1 cellular context compared by ENCODE assay signal in genomic region chr7:45663167-45663921, GRCh38.
TF ChIP-seq lines count a peak whose summit lies in the region.

No MANE protein-coding gene starts in this region.

TF ChIP-seq in HepG2, 621 proteins besides CTCF, POLR2A, EP300 and RAD21 (continued from another document and continues in another):
- TF ChIP-seq, protein P1, sequence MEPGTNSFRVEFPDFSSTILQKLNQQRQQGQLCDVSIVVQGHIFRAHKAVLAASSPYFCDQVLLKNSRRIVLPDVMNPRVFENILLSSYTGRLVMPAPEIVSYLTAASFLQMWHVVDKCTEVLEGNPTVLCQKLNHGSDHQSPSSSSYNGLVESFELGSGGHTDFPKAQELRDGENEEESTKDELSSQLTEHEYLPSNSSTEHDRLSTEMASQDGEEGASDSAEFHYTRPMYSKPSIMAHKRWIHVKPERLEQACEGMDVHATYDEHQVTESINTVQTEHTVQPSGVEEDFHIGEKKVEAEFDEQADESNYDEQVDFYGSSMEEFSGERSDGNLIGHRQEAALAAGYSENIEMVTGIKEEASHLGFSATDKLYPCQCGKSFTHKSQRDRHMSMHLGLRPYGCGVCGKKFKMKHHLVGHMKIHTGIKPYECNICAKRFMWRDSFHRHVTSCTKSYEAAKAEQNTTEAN (CRISPR knock-in tag; conservative IDR thresholded peaks at IDR 0.05) = no peak
- TF ChIP-seq, protein P2, sequence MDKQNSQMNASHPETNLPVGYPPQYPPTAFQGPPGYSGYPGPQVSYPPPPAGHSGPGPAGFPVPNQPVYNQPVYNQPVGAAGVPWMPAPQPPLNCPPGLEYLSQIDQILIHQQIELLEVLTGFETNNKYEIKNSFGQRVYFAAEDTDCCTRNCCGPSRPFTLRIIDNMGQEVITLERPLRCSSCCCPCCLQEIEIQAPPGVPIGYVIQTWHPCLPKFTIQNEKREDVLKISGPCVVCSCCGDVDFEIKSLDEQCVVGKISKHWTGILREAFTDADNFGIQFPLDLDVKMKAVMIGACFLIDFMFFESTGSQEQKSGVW (CRISPR knock-in tag; IDR thresholded peaks at IDR 0.05; ENCODE audit: borderline replicate concordance) = no peak
- TF ChIP-seq ZNF597 (CRISPR knock-in tag; IDR thresholded peaks at IDR 0.05) (no peak), JDP2 (CRISPR knock-in tag; IDR thresholded peaks at IDR 0.05; ENCODE audit: borderline replicate concordance) (no peak), IKZF4 (CRISPR knock-in tag; IDR thresholded peaks at IDR 0.05; ENCODE audit: borderline replicate concordance, low read depth, not compliant biosample characterization) (peak; percentile 58), HNF1B (CRISPR knock-in tag; IDR thresholded peaks at IDR 0.05) (peak; percentile 67; the same call in 1 of the 2 replicates), ZMYM4 (CRISPR knock-in tag; IDR thresholded peaks at IDR 0.05) (no peak), CEBPG (CRISPR knock-in tag; IDR thresholded peaks at IDR 0.05) (no peak), ZBTB7A (CRISPR knock-in tag; IDR thresholded peaks at IDR 0.05) (no peak), PHF21A (CRISPR knock-in tag; IDR thresholded peaks at IDR 0.05) (no peak), ZNF350 (CRISPR knock-in tag; IDR thresholded peaks at IDR 0.05; ENCODE audit: borderline replicate concordance, low read depth) (peak; percentile 36; the same call in 1 of the 2 replicates), ZNF207 (IDR thresholded peaks at IDR 0.05; ENCODE audit: borderline replicate concordance) (no peak), FOXP1 (IDR thresholded peaks at IDR 0.05) (no peak), FOXP1 (CRISPR knock-in tag; IDR thresholded peaks at IDR 0.05) (no peak), ZNF878 (CRISPR knock-in tag; IDR thresholded peaks at IDR 0.05) (no peak), FUBP1 (CRISPR knock-in tag; IDR thresholded peaks at IDR 0.05; ENCODE audit: borderline replicate concordance) (no peak), ZNF746 (CRISPR knock-in tag; IDR thresholded peaks at IDR 0.05) (no peak), FOXA1 (IDR thresholded peaks at IDR 0.05) (no peak), FOXA1 (CRISPR knock-in tag; IDR thresholded peaks at IDR 0.05) (no peak), BRF2 (CRISPR knock-in tag; IDR thresholded peaks at IDR 0.05) (no peak), KLF6 (CRISPR knock-in tag; IDR thresholded peaks at IDR 0.05) (no peak), ZNF33B (CRISPR knock-in tag; IDR thresholded peaks at IDR 0.05) (no peak), CBX2 (IDR thresholded peaks at IDR 0.05; ENCODE audit: low read depth, low read length) (no peak), CBX2 (CRISPR knock-in tag; IDR thresholded peaks at IDR 0.05; ENCODE audit: low read depth) (no peak), PHF20 (CRISPR knock-in tag; IDR thresholded peaks at IDR 0.05) (no peak), PLRG1 (conservative IDR thresholded peaks at IDR 0.05) (no peak), GABPA (IDR thresholded peaks at IDR 0.05; ENCODE audit: low read depth, low read length) (no peak), GABPA (CRISPR knock-in tag; IDR thresholded peaks at IDR 0.05; ENCODE audit: low read depth) (no peak), ZNF275 (CRISPR knock-in tag; IDR thresholded peaks at IDR 0.05; ENCODE audit: borderline replicate concordance) (no peak), TRIM22 (IDR thresholded peaks at IDR 0.05) (no peak), ZSCAN12 (CRISPR knock-in tag; IDR thresholded peaks at IDR 0.05) (no peak), LRRFIP1 (CRISPR knock-in tag; conservative IDR thresholded peaks at IDR 0.05) (no peak), SRSF9 (IDR thresholded peaks at IDR 0.05; ENCODE audit: borderline replicate concordance, insufficient read depth, low read depth, low read length, poor library complexity, severe bottlenecking) (no peak), ARHGAP35 (CRISPR knock-in tag; IDR thresholded peaks at IDR 0.05; ENCODE audit: borderline replicate concordance) (no peak), DPF2 (CRISPR knock-in tag; IDR thresholded peaks at IDR 0.05; ENCODE audit: borderline replicate concordance, low read depth) (no peak), HNRNPUL1 (IDR thresholded peaks at IDR 0.05; ENCODE audit: low read depth, low read length) (no peak)
- TF ChIP-seq, protein P3, sequence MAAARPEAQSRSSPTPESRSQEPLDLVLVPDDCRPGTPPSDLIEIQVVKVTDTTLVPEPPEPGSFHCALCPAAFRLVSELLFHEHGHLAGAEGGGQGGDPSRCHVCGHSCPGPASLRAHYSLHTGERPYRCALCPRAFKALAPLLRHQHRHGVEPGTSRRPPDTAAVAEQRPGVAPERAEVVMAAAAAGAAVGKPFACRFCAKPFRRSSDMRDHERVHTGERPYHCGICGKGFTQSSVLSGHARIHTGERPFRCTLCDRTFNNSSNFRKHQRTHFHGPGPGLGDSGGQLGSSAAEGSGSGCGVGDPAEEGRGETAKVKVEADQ (CRISPR knock-in tag; IDR thresholded peaks at IDR 0.05; ENCODE audit: borderline replicate concordance) = no peak
- TF ChIP-seq, protein P4, sequence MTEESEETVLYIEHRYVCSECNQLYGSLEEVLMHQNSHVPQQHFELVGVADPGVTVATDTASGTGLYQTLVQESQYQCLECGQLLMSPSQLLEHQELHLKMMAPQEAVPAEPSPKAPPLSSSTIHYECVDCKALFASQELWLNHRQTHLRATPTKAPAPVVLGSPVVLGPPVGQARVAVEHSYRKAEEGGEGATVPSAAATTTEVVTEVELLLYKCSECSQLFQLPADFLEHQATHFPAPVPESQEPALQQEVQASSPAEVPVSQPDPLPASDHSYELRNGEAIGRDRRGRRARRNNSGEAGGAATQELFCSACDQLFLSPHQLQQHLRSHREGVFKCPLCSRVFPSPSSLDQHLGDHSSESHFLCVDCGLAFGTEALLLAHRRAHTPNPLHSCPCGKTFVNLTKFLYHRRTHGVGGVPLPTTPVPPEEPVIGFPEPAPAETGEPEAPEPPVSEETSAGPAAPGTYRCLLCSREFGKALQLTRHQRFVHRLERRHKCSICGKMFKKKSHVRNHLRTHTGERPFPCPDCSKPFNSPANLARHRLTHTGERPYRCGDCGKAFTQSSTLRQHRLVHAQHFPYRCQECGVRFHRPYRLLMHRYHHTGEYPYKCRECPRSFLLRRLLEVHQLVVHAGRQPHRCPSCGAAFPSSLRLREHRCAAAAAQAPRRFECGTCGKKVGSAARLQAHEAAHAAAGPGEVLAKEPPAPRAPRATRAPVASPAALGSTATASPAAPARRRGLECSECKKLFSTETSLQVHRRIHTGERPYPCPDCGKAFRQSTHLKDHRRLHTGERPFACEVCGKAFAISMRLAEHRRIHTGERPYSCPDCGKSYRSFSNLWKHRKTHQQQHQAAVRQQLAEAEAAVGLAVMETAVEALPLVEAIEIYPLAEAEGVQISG (CRISPR knock-in tag; IDR thresholded peaks at IDR 0.05) = 0 out of 2 replicates have a peak, but pooled peaks have one; percentile 19
- TF ChIP-seq, protein P5, sequence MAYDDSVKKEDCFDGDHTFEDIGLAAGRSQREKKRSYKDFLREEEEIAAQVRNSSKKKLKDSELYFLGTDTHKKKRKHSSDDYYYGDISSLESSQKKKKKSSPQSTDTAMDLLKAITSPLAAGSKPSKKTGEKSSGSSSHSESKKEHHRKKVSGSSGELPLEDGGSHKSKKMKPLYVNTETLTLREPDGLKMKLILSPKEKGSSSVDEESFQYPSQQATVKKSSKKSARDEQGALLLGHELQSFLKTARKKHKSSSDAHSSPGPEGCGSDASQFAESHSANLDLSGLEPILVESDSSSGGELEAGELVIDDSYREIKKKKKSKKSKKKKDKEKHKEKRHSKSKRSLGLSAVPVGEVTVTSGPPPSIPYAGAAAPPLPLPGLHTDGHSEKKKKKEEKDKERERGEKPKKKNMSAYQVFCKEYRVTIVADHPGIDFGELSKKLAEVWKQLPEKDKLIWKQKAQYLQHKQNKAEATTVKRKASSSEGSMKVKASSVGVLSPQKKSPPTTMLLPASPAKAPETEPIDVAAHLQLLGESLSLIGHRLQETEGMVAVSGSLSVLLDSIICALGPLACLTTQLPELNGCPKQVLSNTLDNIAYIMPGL (CRISPR knock-in tag; IDR thresholded peaks at IDR 0.05; ENCODE audit: borderline replicate concordance in 1 of 2, low read depth in 1 of 2) = 0 out of 4 replicates have a peak, but pooled peaks of 1 of the 2 experiments have one; percentile 27
- TF ChIP-seq, protein P6, sequence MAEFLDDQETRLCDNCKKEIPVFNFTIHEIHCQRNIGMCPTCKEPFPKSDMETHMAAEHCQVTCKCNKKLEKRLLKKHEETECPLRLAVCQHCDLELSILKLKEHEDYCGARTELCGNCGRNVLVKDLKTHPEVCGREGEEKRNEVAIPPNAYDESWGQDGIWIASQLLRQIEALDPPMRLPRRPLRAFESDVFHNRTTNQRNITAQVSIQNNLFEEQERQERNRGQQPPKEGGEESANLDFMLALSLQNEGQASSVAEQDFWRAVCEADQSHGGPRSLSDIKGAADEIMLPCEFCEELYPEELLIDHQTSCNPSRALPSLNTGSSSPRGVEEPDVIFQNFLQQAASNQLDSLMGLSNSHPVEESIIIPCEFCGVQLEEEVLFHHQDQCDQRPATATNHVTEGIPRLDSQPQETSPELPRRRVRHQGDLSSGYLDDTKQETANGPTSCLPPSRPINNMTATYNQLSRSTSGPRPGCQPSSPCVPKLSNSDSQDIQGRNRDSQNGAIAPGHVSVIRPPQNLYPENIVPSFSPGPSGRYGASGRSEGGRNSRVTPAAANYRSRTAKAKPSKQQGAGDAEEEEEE (CRISPR knock-in tag; IDR thresholded peaks at IDR 0.05; ENCODE audit: borderline replicate concordance) = no peak
